Comparison of ENCODE assay signal across 2 cellular contexts in genomic region chr1:112791723-112792104, GRCh38.
TF ChIP-seq lines count a peak whose summit lies in the region.

No MANE protein-coding gene starts in this region.

TF ChIP-seq in IMR-90, 13 proteins besides CTCF, POLR2A, EP300 and RAD21:
- no peak for TF ChIP-seq MAZ (IDR thresholded peaks at IDR 0.05; ENCODE audit: borderline replicate concordance, low read depth, low read length)
TF ChIP-seq in IMR-90: peak in this region for 0.

TF ChIP-seq in H1, 55 proteins besides CTCF, POLR2A, EP300 and RAD21:
- TF ChIP-seq SUZ12 (IDR thresholded peaks at IDR 0.05; ENCODE audit: low read length) (no peak), PHF8 (conservative IDR thresholded peaks at IDR 0.05; ENCODE audit: low read depth, low read length) (no peak), ATF2 (IDR thresholded peaks at IDR 0.05; ENCODE audit: low read length) (no peak), CEBPB (IDR thresholded peaks at IDR 0.05; ENCODE audit: low read depth, low read length) (no peak), CREB1 (IDR thresholded peaks at IDR 0.05) (no peak), ASH2L (IDR thresholded peaks at IDR 0.05; ENCODE audit: low read length) (no peak), YY1 (IDR thresholded peaks at IDR 0.05; ENCODE audit: low read depth, low read length) (no peak), GABPA (IDR thresholded peaks at IDR 0.05; ENCODE audit: borderline replicate concordance, insufficient read depth, low read length) (no peak), HDAC2 (IDR thresholded peaks at IDR 0.05; ENCODE audit: borderline replicate concordance in 1 of 2, low read depth in 2 of 2, low read length in 2 of 2) (no peak), CHD1 (IDR thresholded peaks at IDR 0.05; ENCODE audit: low read depth, low read length) (no peak), USF2 (IDR thresholded peaks at IDR 0.05; ENCODE audit: low read length) (no peak), ZNF274 (IDR thresholded peaks at IDR 0.05; ENCODE audit: borderline replicate concordance, extremely low read depth, low read length) (no peak), SP1 (IDR thresholded peaks at IDR 0.05; ENCODE audit: low read depth, low read length) (no peak), JUND (IDR thresholded peaks at IDR 0.05; ENCODE audit: low read length) (no peak), EGR1 (IDR thresholded peaks at IDR 0.05; ENCODE audit: borderline replicate concordance, low read depth, low read length) (no peak), CHD2 (IDR thresholded peaks at IDR 0.05; ENCODE audit: low read length) (no peak), SRF (IDR thresholded peaks at IDR 0.05; ENCODE audit: low read depth, low read length) (no peak), MAFK (IDR thresholded peaks at IDR 0.05; ENCODE audit: low read depth, low read length) (no peak)
- TF ChIP-seq, protein P1, sequence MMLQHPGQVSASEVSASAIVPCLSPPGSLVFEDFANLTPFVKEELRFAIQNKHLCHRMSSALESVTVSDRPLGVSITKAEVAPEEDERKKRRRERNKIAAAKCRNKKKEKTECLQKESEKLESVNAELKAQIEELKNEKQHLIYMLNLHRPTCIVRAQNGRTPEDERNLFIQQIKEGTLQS (IDR thresholded peaks at IDR 0.05; ENCODE audit: insufficient read depth, low read depth, low read length): no peak
TF ChIP-seq in H1: peak in this region for 0.
